24 cellular contexts compared by ENCODE assay signal in genomic region chr10:30834143-30834542, GRCh38.
"Had no signal": no experiment of that assay in that cellular context is flagged by ENCODE, and none has a peak within 500 bp of the region (broad histone marks: within the 10 kb centered on the region; RNA-seq: fewer than 3 reads in every experiment).

No MANE protein-coding gene starts in this region.

- DNase-seq: activated CD4-positive, alpha-beta T cell treated with anti-CD3 and anti-CD28 coated beads for 4 hours; activated CD4-positive, alpha-beta T cell treated with anti-CD3 and anti-CD28 coated beads, Interleukin-2, amount 50 U/mL, for 4 hours; activated CD8-positive, alpha-beta memory T cell treated with anti-CD3 and anti-CD28 coated beads, Interleukin-2, amount 50 U/mL, for 4 hours; activated gamma-delta T cell; activated naive CD4-positive, alpha-beta T cell treated with anti-CD3 and anti-CD28 coated beads, Interleukin-2, amount 50 U/mL, for 16 hours; activated T-cell treated with anti-CD3 and anti-CD28 coated beads, Interleukin-2, amount 50 U/mL, for 1 hour; amniotic stem cell; caudate nucleus; cortex of kidney; head of caudate nucleus; kidney; midbrain; naive thymus-derived CD4-positive, alpha-beta T cell; posterior cingulate gyrus; right cardiac atrium; stimulated activated CD4-positive, alpha-beta T cell treated with anti-CD3 and anti-CD28 coated beads, Interleukin-2, amount 100 ng/mL, for 48 hours; stimulated activated naive CD8-positive, alpha-beta T cell treated with anti-CD3 and anti-CD28 coated beads, Interleukin-15, Interleukin-2, amounts not matched to agents 100 U/mL and 50 U/mL, for 24 hours; T-helper 9 cell had no signal

- H3K27me3 ChIP-seq: gastroesophageal sphincter, spleen had no signal

- H3K27ac Mint-ChIP-seq: activated T-helper 1 cell treated with anti-CD3 and anti-CD28 coated beads, Interleukin-12 subunit alpha, Interleukin-12 subunit beta, Interleukin-2, Interleukin-4 antibody, amounts not matched to agents 30 ng/mL and 10 ng/mL and 1 ng/mL, durations not matched to agents 14 hours and 24 hours and 36 hours; T-helper 1 cell treated with Interleukin-12 subunit alpha and Interleukin-12 subunit beta and Interleukin-4 antibody, amounts not matched to agents 30 μg/mL and 1 μg/mL, for 36 hours had no signal

- H3K36me3 ChIP-seq: gastroesophageal sphincter, thoracic aorta had no signal

- H3K9me3 ChIP-seq: gastroesophageal sphincter, spleen, thoracic aorta had no signal

- H3K4me3 ChIP-seq: gastroesophageal sphincter, spleen, thoracic aorta had no signal

- H3K27ac ChIP-seq: gastroesophageal sphincter, spleen, thoracic aorta had no signal

- H3K4me1 ChIP-seq: gastroesophageal sphincter, spleen had no signal

- H3K27me3 Mint-ChIP-seq: type B pancreatic cell had no signal

- H3K4me3 Mint-ChIP-seq: activated T-helper 1 cell treated with anti-CD3 and anti-CD28 coated beads, Interleukin-12 subunit alpha, Interleukin-12 subunit beta, Interleukin-2, Interleukin-4 antibody, amounts not matched to agents 30 ng/mL and 10 ng/mL and 1 ng/mL, durations not matched to agents 14 hours and 24 hours and 36 hours; naive thymus-derived CD4-positive, alpha-beta T cell; T-helper 1 cell treated with Interleukin-12 subunit alpha and Interleukin-12 subunit beta and Interleukin-4 antibody, amounts not matched to agents 30 μg/mL and 1 μg/mL, for 36 hours had no signal

- H3K36me3 Mint-ChIP-seq: type B pancreatic cell had no signal

- H3K9me3 Mint-ChIP-seq: activated T-helper 1 cell treated with anti-CD3 and anti-CD28 coated beads, Interleukin-12 subunit alpha, Interleukin-12 subunit beta, Interleukin-2, Interleukin-4 antibody, amounts not matched to agents 30 ng/mL and 10 ng/mL and 1 ng/mL, durations not matched to agents 14 hours and 24 hours and 36 hours; naive thymus-derived CD4-positive, alpha-beta T cell; T-helper 1 cell treated with Interleukin-12 subunit alpha and Interleukin-12 subunit beta and Interleukin-4 antibody, amounts not matched to agents 30 μg/mL and 1 μg/mL, for 36 hours had no signal
